ENCODE assay signal across 1 cellular context in the genomic region with DNA sequence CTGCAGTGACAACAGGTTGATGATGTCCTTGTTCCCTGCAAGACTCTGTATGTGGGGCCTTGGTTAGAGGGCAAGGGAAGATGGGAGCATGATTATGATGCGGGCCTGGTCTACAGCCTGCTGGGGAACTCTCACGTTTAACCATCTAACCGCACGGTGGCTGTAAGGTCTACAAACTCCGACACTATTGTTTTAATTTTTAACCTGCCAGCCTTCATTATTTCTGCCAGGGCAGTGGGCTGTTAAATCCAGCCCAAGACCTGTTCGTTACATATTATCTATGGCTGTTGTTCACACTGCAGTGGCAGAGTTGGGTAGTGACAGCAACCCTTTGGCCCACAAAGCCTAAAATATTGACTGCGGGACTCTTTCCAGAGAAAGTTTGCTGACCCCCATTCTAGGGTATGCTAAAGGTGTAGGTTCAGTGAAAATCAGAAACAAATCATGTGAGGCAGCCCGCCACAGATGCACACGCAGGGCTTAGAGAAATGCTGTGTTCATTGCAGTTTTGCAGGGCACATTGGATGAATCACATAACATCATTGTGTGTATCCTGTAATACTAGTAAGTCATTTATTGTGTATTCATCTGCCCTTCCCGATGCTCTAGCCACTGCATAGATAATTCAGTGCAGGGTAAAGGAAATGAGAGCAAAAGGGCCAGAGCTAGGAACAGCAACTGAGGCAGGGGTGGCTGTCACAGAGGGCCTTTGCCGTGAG.
TF ChIP-seq lines count a peak whose summit lies in the region.

No MANE protein-coding gene starts in this region.

TF ChIP-seq in GM12878, 131 proteins besides CTCF, POLR2A, EP300 and RAD21:
- no peak for TF ChIP-seq MYB (IDR thresholded peaks at IDR 0.05; ENCODE audit: borderline replicate concordance, low read depth, low read length)
- peak in 1 of 2 experiments; percentile 62; a peak in 2 of 4 replicates for TF ChIP-seq BHLHE40 (IDR thresholded peaks at IDR 0.05; ENCODE audit: borderline replicate concordance in 1 of 2, low read depth in 2 of 2, low read length in 1 of 2)
TF ChIP-seq in GM12878: peak in this region for 1.
